Comparison of ENCODE assay signal across 1 cellular context in the genomic region with DNA sequence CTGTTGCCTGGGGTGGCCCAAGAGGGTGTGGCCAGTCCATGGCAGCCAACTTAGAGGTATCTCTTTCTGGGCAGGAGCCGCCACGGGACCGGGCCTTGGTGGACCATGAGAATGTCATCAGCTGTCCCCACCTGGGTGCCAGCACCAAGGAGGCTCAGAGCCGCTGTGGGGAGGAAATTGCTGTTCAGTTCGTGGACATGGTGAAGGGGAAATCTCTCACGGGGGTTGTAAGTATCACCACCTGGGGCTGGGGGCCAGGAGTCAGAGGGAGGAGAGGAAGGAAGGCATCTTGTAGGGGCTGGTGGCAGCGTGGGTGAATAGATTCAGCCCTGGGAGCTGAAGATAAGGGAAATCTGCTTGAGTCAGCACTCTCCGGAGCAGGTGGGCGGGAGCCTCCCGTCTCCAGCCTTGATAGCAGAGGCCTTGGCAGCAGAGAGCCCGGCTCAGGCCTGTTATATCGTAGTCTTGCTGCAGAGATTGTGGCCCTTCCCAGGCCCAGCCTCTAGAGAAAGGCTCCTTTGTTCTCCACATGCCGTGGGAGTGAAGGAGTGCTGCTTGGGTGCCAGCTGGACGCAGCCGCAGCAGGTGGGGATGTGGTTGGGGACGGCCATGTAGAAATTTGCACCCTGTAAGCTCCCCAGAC.
A peak's percentile ranks its signal among the peaks of the same experiment; 100 is the strongest.
TF ChIP-seq lines count a peak whose summit lies in the region.

No MANE protein-coding gene starts in this region.

TF ChIP-seq in HepG2, 621 proteins besides CTCF, POLR2A, EP300 and RAD21 (continued from another document):
- peak; percentile 27 to 86; a peak in 3 of 4 replicates for TF ChIP-seq MAFK (conservative IDR thresholded peaks at IDR 0.05 in 1 of 2, IDR thresholded peaks at IDR 0.05 in 1 of 2; ENCODE audit: low read length in 2 of 2)
- TF ChIP-seq MIER3 (CRISPR knock-in tag; IDR thresholded peaks at IDR 0.05; ENCODE audit: borderline replicate concordance), result no peak
- no peak for TF ChIP-seq TGIF2 (CRISPR knock-in tag; IDR thresholded peaks at IDR 0.05)
- TF ChIP-seq ZNF605 (CRISPR knock-in tag; IDR thresholded peaks at IDR 0.05), result no peak
- no peak for TF ChIP-seq ZNF543 (CRISPR knock-in tag; IDR thresholded peaks at IDR 0.05)
- TF ChIP-seq, protein P1, sequence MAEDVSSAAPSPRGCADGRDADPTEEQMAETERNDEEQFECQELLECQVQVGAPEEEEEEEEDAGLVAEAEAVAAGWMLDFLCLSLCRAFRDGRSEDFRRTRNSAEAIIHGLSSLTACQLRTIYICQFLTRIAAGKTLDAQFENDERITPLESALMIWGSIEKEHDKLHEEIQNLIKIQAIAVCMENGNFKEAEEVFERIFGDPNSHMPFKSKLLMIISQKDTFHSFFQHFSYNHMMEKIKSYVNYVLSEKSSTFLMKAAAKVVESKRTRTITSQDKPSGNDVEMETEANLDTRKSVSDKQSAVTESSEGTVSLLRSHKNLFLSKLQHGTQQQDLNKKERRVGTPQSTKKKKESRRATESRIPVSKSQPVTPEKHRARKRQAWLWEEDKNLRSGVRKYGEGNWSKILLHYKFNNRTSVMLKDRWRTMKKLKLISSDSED (CRISPR knock-in tag; IDR thresholded peaks at IDR 0.05), result no peak
- no peak for TF ChIP-seq TARDBP (CRISPR knock-in tag; IDR thresholded peaks at IDR 0.05)
- TF ChIP-seq MAFF (IDR thresholded peaks at IDR 0.05; ENCODE audit: low read depth, low read length), result peak; percentile 58
- no peak for TF ChIP-seq ZNF430 (CRISPR knock-in tag; IDR thresholded peaks at IDR 0.05)
- TF ChIP-seq ZNF138 (CRISPR knock-in tag; IDR thresholded peaks at IDR 0.05; ENCODE audit: low read depth), result no peak
